ENCODE assay signal across 31 cellular contexts in genomic region chr2:150095361-150095760, GRCh38.
"Had no signal": no experiment of that assay in that cellular context is flagged by ENCODE, and none has a peak within 500 bp of the region (broad histone marks: within the 10 kb centered on the region; RNA-seq: fewer than 3 reads in every experiment).

No MANE protein-coding gene starts in this region.

- H3K9me3 ChIP-seq: breast epithelium, esophagus squamous epithelium, heart left ventricle, psoas muscle, sigmoid colon, upper lobe of left lung, vagina had no signal

- H3K27ac ChIP-seq: breast epithelium, epithelial cell of prostate, esophagus squamous epithelium, heart left ventricle, parathyroid adenoma, psoas muscle, sigmoid colon, upper lobe of left lung, vagina, VCaP had no signal

- H3K9ac ChIP-seq: parathyroid adenoma had no signal

- FAIRE-seq: astrocyte, colon, TTC549 had no signal

- H3K79me2 ChIP-seq: parathyroid adenoma had no signal

- H2AFZ ChIP-seq: parathyroid adenoma had no signal

- DNase-seq: activated CD4-positive, alpha-beta T cell treated with anti-CD3 and anti-CD28 coated beads for 4 hours; activated CD4-positive, alpha-beta T cell treated with anti-CD3 and anti-CD28 coated beads, Interleukin-2, amount 50 U/mL, for 4 hours; activated CD8-positive, alpha-beta memory T cell treated with anti-CD3 and anti-CD28 coated beads for 24 hours; activated gamma-delta T cell; activated naive CD4-positive, alpha-beta T cell treated with anti-CD3 and anti-CD28 coated beads, Interleukin-2, amount 10 ng/mL, durations not matched to agents 7 days and 5 days; activated naive CD8-positive, alpha-beta T cell treated with anti-CD3 and anti-CD28 coated beads, Interleukin-2, amount 10 ng/mL, durations not matched to agents 7 days and 5 days; amniotic stem cell; dermis blood vessel endothelial cell; effector CD4-positive, alpha-beta T cell; esophagus squamous epithelium; heart left ventricle; naive thymus-derived CD8-positive, alpha-beta T cell; nucleus accumbens; psoas muscle; sigmoid colon; small intestine; stimulated activated CD4-positive, alpha-beta T cell treated with anti-CD3 and anti-CD28 coated beads, Interleukin-4, amount 100 ng/mL, for 4 hours; stimulated activated CD8-positive, alpha-beta memory T cell treated with anti-CD3 and anti-CD28 coated beads, Interleukin-4, amount 100 ng/mL, for 48 hours; stimulated activated naive CD8-positive, alpha-beta T cell treated with anti-CD3 and anti-CD28 coated beads, Interleukin-15, amount 100 ng/mL, for 72 hours; substantia nigra; T-helper 9 cell; upper lobe of left lung had no signal

- H3K27me3 ChIP-seq: breast epithelium, esophagus squamous epithelium, heart left ventricle, sigmoid colon, upper lobe of left lung, vagina had no signal

- ATAC-seq: heart left ventricle; naive thymus-derived CD8-positive, alpha-beta T cell; psoas muscle; stimulated activated memory B cell treated with anti-CD40 and anti-IgM and Interleukin-4, amounts not matched to agents 10 μg/mL and 1 μg/mL and 100 μg/mL, for 72 hours; stimulated activated naive CD8-positive, alpha-beta T cell treated with anti-CD3 and anti-CD28 coated beads, Interleukin-15, amount 100 ng/mL, for 72 hours had no signal

- H3K36me3 ChIP-seq: breast epithelium, esophagus squamous epithelium, heart left ventricle, sigmoid colon, upper lobe of left lung, vagina had no signal

- H3K4me3 ChIP-seq: breast epithelium, esophagus squamous epithelium, heart left ventricle, psoas muscle, sigmoid colon, upper lobe of left lung, vagina had no signal

- H3K4me1 ChIP-seq: parathyroid adenoma, psoas muscle, sigmoid colon, vagina had no signal
